In genomic region chr6:75275067-75275466, GRCh38 we compare ENCODE assay signal across 13 cellular contexts. TPM values are rescaled to one million over a fixed set of nuclear protein-coding genes. Genes with fewer than 3 reads are reported as not detected.
DNase-seq lines count a peak whose midpoint lies in the region; ATAC-seq and TF ChIP-seq lines count a peak whose summit lies in the region.
"Had no signal": no experiment of that assay in that cellular context is flagged by ENCODE, and none has a peak within 500 bp of the region (broad histone marks: within the 10 kb centered on the region; RNA-seq: fewer than 3 reads in every experiment).

No MANE protein-coding gene starts in this region.

- CTCF ChIA-PET in activated CD4-positive, alpha-beta T cell treated with anti-CD3 and anti-CD28 coated beads, Interleukin-2, amount 10 ng/mL, durations not matched to agents 7 days and 5 days (lab: Charles Lee), result interaction anchor here (1.2 kb wide), 1 partner anchor 71 kb away, joined by 3 read pairs; no protein-coding TSS in a partner anchor

- H3K4me3 Mint-ChIP-seq in activated CD4-positive, alpha-beta T cell treated with anti-CD3 and anti-CD28 coated beads, Interleukin-2, amount 10 ng/mL, durations not matched to agents 7 days and 5 days, result no peak overlapping the region
- no peak overlapping the region for H3K4me3 Mint-ChIP-seq in chondrocyte (ENCODE audit: unreplicated experiment)
- H3K4me3 Mint-ChIP-seq in progenitor cell of endocrine pancreas (ENCODE audit: low read depth), result no peak overlapping the region
- H3K4me3 Mint-ChIP-seq in neural progenitor cell, result no peak overlapping the region
- H3K4me3 Mint-ChIP-seq: activated B cell treated with CpG ODN at 0.5 μM for 24 hours had no signal

- H3K4me2 ChIP-seq in neural progenitor cell, result no peak overlapping the region
- H3K4me2 ChIP-seq: BLaER1 had no signal

- H3K9me3 ChIP-seq in neural progenitor cell (ENCODE audit: low read depth), result no peaks in the 10 kb centered on the region

- POLR2A ChIA-PET in activated CD4-positive, alpha-beta T cell treated with anti-CD3 and anti-CD28 coated beads, Interleukin-2, amount 10 ng/mL, durations not matched to agents 7 days and 5 days (lab: Charles Lee), result no interaction called here

- no peaks in the 10 kb centered on the region for H3K27me3 Mint-ChIP-seq in activated CD4-positive, alpha-beta T cell treated with anti-CD3 and anti-CD28 coated beads, Interleukin-2, amount 10 ng/mL, durations not matched to agents 7 days and 5 days
- no peaks in the 10 kb centered on the region for H3K27me3 Mint-ChIP-seq in chondrocyte (ENCODE audit: low read depth)
- no peaks in the 10 kb centered on the region for H3K27me3 Mint-ChIP-seq in progenitor cell of endocrine pancreas
- H3K27me3 Mint-ChIP-seq in neural progenitor cell (ENCODE audit: insufficient read depth, low read depth), result no peaks in the 10 kb centered on the region
- H3K27me3 Mint-ChIP-seq: activated B cell treated with CpG ODN at 0.5 μM for 24 hours had no signal

- no peaks in the 10 kb centered on the region for H3K27me3 ChIP-seq in neural progenitor cell
- H3K27me3 ChIP-seq: BLaER1 had no signal

- H3K79me2 ChIP-seq in neural progenitor cell (ENCODE audit: low read depth), result peaks cover 99% of the 10 kb centered on the region

- H4K20me1 ChIP-seq in neural progenitor cell (ENCODE audit: low read depth), result peaks cover 7% of the 10 kb centered on the region

- no peak overlapping the region for H3K27ac ChIP-seq in neural progenitor cell
- H3K27ac ChIP-seq: BLaER1 had no signal

- no peaks in the 10 kb centered on the region for H3F3A ChIP-seq in neural progenitor cell (ENCODE audit: low read depth)

- peaks cover 67% of the 10 kb centered on the region for H3K36me3 Mint-ChIP-seq in activated CD4-positive, alpha-beta T cell treated with anti-CD3 and anti-CD28 coated beads, Interleukin-2, amount 10 ng/mL, durations not matched to agents 7 days and 5 days (ENCODE audit: low read depth)
- H3K36me3 Mint-ChIP-seq in chondrocyte (ENCODE audit: low read depth) (peaks cover 14% of the 10 kb centered on the region), progenitor cell of endocrine pancreas (ENCODE audit: insufficient read depth) (peaks cover 40% of the 10 kb centered on the region), neural progenitor cell (peaks cover 27% of the 10 kb centered on the region)

- H3K36me3 ChIP-seq in neural progenitor cell, result peaks cover 6% of the 10 kb centered on the region

- no peak for DNase-seq in activated CD4-positive, alpha-beta T cell treated with anti-CD3 and anti-CD28 coated beads, Interleukin-2, amount 10 ng/mL, durations not matched to agents 7 days and 5 days
- DNase-seq in activated CD4-positive, alpha-beta T cell treated with anti-CD3 and anti-CD28 coated beads, Interleukin-2, amount 50 U/mL, for 4 hours, result no peak
- DNase-seq in NCI-H226 (peak; percentile 77), chondrocyte (ENCODE audit: low spot score) (no peak), progenitor cell of endocrine pancreas (ENCODE audit: low spot score, unreplicated experiment) (no peak), anterior cingulate cortex (lab: John Stamatoyannopoulos, UW) (no peak), neural progenitor cell (ENCODE audit: low spot score) (no peak)
- DNase-seq: activated B cell treated with CpG ODN at 0.5 μM for 24 hours, dermis blood vessel endothelial cell, islet precursor cell, NCI-H774 had no signal

- TF ChIP-seq CTCF in chondrocyte (IDR thresholded peaks at IDR 0.05) (no peak), progenitor cell of endocrine pancreas (IDR thresholded peaks at IDR 0.05; ENCODE audit: unreplicated experiment) (no peak), neural progenitor cell (IDR thresholded peaks at IDR 0.05) (no peak)

- H3K4me1 ChIP-seq in neural progenitor cell, result peaks cover 18% of the 10 kb centered on the region
- H3K4me1 ChIP-seq: BLaER1 had no signal

- H3K4me3 ChIP-seq in neural progenitor cell, result no peak overlapping the region
- H3K4me3 ChIP-seq: BLaER1 had no signal

- H2AFZ ChIP-seq in neural progenitor cell (replicated peaks), result no peak overlapping the region

- no peak overlapping the region for H3K9ac ChIP-seq in neural progenitor cell
- H3K9ac ChIP-seq: BLaER1 had no signal

- no peak for ATAC-seq in GM18867 (IDR thresholded peaks at IDR 0.05; ENCODE audit: unreplicated experiment)

- peak overlapping the region; percentile 25 for H3K27ac Mint-ChIP-seq in activated CD4-positive, alpha-beta T cell treated with anti-CD3 and anti-CD28 coated beads, Interleukin-2, amount 10 ng/mL, durations not matched to agents 7 days and 5 days
- peak overlapping the region; percentile 72 for H3K27ac Mint-ChIP-seq in chondrocyte (ENCODE audit: unreplicated experiment)
- peak overlapping the region; percentile 67 for H3K27ac Mint-ChIP-seq in progenitor cell of endocrine pancreas
- no peak overlapping the region for H3K27ac Mint-ChIP-seq in neural progenitor cell
- H3K27ac Mint-ChIP-seq: activated B cell treated with CpG ODN at 0.5 μM for 24 hours had no signal

- peaks cover 62% of the 10 kb centered on the region for H3K4me1 Mint-ChIP-seq in activated CD4-positive, alpha-beta T cell treated with anti-CD3 and anti-CD28 coated beads, Interleukin-2, amount 10 ng/mL, durations not matched to agents 7 days and 5 days
- H3K4me1 Mint-ChIP-seq in chondrocyte (ENCODE audit: low read depth), result peaks cover 70% of the 10 kb centered on the region
- peaks cover 23% of the 10 kb centered on the region for H3K4me1 Mint-ChIP-seq in progenitor cell of endocrine pancreas (ENCODE audit: low read depth)
- H3K4me1 Mint-ChIP-seq in neural progenitor cell, result no peaks in the 10 kb centered on the region

- peaks cover 11% of the 10 kb centered on the region for H3K9me3 Mint-ChIP-seq in activated CD4-positive, alpha-beta T cell treated with anti-CD3 and anti-CD28 coated beads, Interleukin-2, amount 10 ng/mL, durations not matched to agents 7 days and 5 days
- peaks cover 8% of the 10 kb centered on the region for H3K9me3 Mint-ChIP-seq in chondrocyte (ENCODE audit: low read depth)
- H3K9me3 Mint-ChIP-seq in progenitor cell of endocrine pancreas (ENCODE audit: low read depth), result peaks cover 10% of the 10 kb centered on the region
- no peaks in the 10 kb centered on the region for H3K9me3 Mint-ChIP-seq in neural progenitor cell
- H3K9me3 Mint-ChIP-seq: activated B cell treated with CpG ODN at 0.5 μM for 24 hours had no signal

RNA-seq across cellular contexts. Expression of gene TMEM30A, which starts 9.5 kb away (rescaled TPM):
- 10 to 100 TPM; 69.7 to 70.2 TPM for total RNA-seq in activated CD4-positive, alpha-beta T cell treated with anti-CD3 and anti-CD28 coated beads, Interleukin-2, amount 10 ng/mL, durations not matched to agents 7 days and 5 days
- total RNA-seq in chondrocyte (146 to 189 TPM (median 154 TPM) in 3 replicates), progenitor cell of endocrine pancreas (74.4 and 77.2 TPM in 2 replicates), neural progenitor cell (ENCODE audit: low replicate concordance) (61.2 and 86.0 TPM in 2 replicates)

RNA-seq across cellular contexts. Expression of gene COX7A2, which starts 31.5 kb away (rescaled TPM):
- total RNA-seq in activated CD4-positive, alpha-beta T cell treated with anti-CD3 and anti-CD28 coated beads, Interleukin-2, amount 10 ng/mL, durations not matched to agents 7 days and 5 days, result 100 to 1,000 TPM; 397 to 403 TPM
- total RNA-seq in chondrocyte, result 302 to 311 TPM (median 303 TPM) in 3 replicates
- total RNA-seq in progenitor cell of endocrine pancreas, result 311 and 314 TPM in 2 replicates
- total RNA-seq in neural progenitor cell (ENCODE audit: low replicate concordance), result 146 and 330 TPM in 2 replicates
